Comparison of ENCODE assay signal across 21 cellular contexts in genomic region chr22:44743804-44744211, GRCh38. TPM values are rescaled to one million over a fixed set of nuclear protein-coding genes. Genes with fewer than 3 reads are reported as not detected.
"Had no signal": no experiment of that assay in that cellular context is flagged by ENCODE, and none has a peak within 500 bp of the region (broad histone marks: within the 10 kb centered on the region; RNA-seq: fewer than 3 reads in every experiment).

No MANE protein-coding gene starts in this region.

- H3K27ac Mint-ChIP-seq: activated CD4-positive, alpha-beta T cell treated with anti-CD3 and anti-CD28 coated beads, Interleukin-2, amount 10 ng/mL, durations not matched to agents 7 days and 5 days; activated naive CD4-positive, alpha-beta T cell treated with anti-CD3 and anti-CD28 coated beads for 36 hours; memory B cell; naive thymus-derived CD8-positive, alpha-beta T cell; stimulated activated memory B cell treated with anti-CD40 and anti-IgM and Interleukin-4, amounts not matched to agents 10 μg/mL and 1 μg/mL and 100 μg/mL, for 72 hours had no signal

- H3K27me3 Mint-ChIP-seq: memory B cell had no signal

- ATAC-seq: activated CD4-positive, CD25-positive, alpha-beta regulatory T cell treated with anti-CD3 and anti-CD28 coated beads, Interleukin-2, amount 50 U/mL, for 24 hours; activated T-cell treated with anti-CD3 and anti-CD28 coated beads, Interleukin-2, amount 50 U/mL, for 4 hours; gastroesophageal sphincter; heart right ventricle; naive thymus-derived CD8-positive, alpha-beta T cell; stimulated activated memory B cell treated with anti-CD40 and anti-IgM and Interleukin-4, amounts not matched to agents 10 μg/mL and 1 μg/mL and 100 μg/mL, for 72 hours had no signal

- H3K4me1 ChIP-seq: colonic mucosa, gastroesophageal sphincter, heart right ventricle had no signal

- H3K4me1 Mint-ChIP-seq: activated CD4-positive, alpha-beta T cell treated with anti-CD3 and anti-CD28 coated beads, Interleukin-2, amount 10 ng/mL, durations not matched to agents 7 days and 5 days; memory B cell; stimulated activated memory B cell treated with anti-CD40 and anti-IgM and Interleukin-4, amounts not matched to agents 10 μg/mL and 1 μg/mL and 100 μg/mL, for 72 hours had no signal

- H3K27ac ChIP-seq: brain microvascular endothelial cell, colonic mucosa, gastroesophageal sphincter, heart right ventricle, spleen, thoracic aorta, upper lobe of left lung had no signal

- H3K9me3 Mint-ChIP-seq: activated CD4-positive, alpha-beta T cell treated with anti-CD3 and anti-CD28 coated beads, Interleukin-2, amount 10 ng/mL, durations not matched to agents 7 days and 5 days; activated naive CD4-positive, alpha-beta T cell treated with anti-CD3 and anti-CD28 coated beads for 36 hours; activated T-cell treated with anti-CD3 and anti-CD28 coated beads, Interleukin-2, amount 50 U/mL, for 4 hours; memory B cell; naive thymus-derived CD8-positive, alpha-beta T cell had no signal

- H3K27me3 ChIP-seq: brain microvascular endothelial cell, colonic mucosa, upper lobe of left lung had no signal

- H3K36me3 Mint-ChIP-seq: memory B cell; naive thymus-derived CD8-positive, alpha-beta T cell had no signal

- H3K4me3 ChIP-seq: colonic mucosa, gastroesophageal sphincter, heart right ventricle, spleen, thoracic aorta, upper lobe of left lung had no signal

- H3K4me3 Mint-ChIP-seq: activated CD4-positive, alpha-beta T cell treated with anti-CD3 and anti-CD28 coated beads, Interleukin-2, amount 10 ng/mL, durations not matched to agents 7 days and 5 days; activated naive CD4-positive, alpha-beta T cell treated with anti-CD3 and anti-CD28 coated beads for 36 hours; activated T-cell treated with anti-CD3 and anti-CD28 coated beads, Interleukin-2, amount 50 U/mL, for 4 hours; memory B cell; naive thymus-derived CD8-positive, alpha-beta T cell; stimulated activated memory B cell treated with anti-CD40 and anti-IgM and Interleukin-4, amounts not matched to agents 10 μg/mL and 1 μg/mL and 100 μg/mL, for 72 hours had no signal

- H3K36me3 ChIP-seq: brain microvascular endothelial cell, colonic mucosa, gastroesophageal sphincter, heart right ventricle, spleen, thoracic aorta, upper lobe of left lung had no signal

- DNase-seq: activated CD4-positive, alpha-beta T cell treated with anti-CD3 and anti-CD28 coated beads, Interleukin-2, amount 10 ng/mL, durations not matched to agents 7 days and 5 days; activated CD8-positive, alpha-beta memory T cell treated with anti-CD3 and anti-CD28 coated beads, Interleukin-2, amount 50 U/mL, for 4 hours; activated naive CD4-positive, alpha-beta T cell treated with anti-CD3 and anti-CD28 coated beads for 36 hours; activated T-cell treated with anti-CD3 and anti-CD28 coated beads, Interleukin-2, amount 50 U/mL, for 4 hours; aorta; brain microvascular endothelial cell; central memory CD4-positive, alpha-beta T cell; heart right ventricle; naive thymus-derived CD8-positive, alpha-beta T cell; nucleus accumbens; retina; spleen; stimulated activated CD4-positive, alpha-beta T cell treated with anti-CD3 and anti-CD28 coated beads, Interleukin-4, amount 100 ng/mL, for 4 hours; T1000; upper lobe of left lung had no signal

RNA-seq across cellular contexts. Expression of gene ARHGAP8, which starts 8.6 kb away (rescaled TPM):
- polyA plus RNA-seq: aorta had no signal
